ENCODE assay signal across 8 cellular contexts in the genomic region with DNA sequence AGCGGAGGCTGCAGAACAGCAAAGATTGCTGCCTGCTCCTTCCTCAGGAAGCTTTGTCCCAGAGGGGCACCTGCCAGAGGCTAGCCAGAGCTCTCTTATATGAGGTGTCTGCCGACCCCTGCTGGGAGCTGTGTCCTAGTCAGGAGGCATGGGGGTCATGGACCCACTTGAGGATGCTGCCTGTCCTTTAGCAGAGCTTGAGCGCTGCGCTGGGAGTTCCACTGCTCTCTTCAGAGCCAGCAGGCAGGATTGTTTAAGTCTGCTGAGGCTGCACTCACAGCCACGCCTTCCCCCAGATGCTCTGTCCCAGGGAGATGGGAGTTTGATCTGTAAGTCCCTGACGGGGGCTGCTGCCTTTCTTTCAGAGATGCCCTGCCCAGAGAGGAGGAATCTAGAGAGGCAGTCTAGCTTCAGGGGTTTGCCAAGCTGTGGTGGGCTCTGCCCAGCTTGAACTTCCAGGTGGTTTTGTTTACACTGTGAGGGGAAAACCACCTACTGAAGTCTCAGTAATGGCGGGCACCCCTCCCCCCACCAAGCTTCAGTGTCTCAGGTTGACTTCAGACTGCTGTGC. TPM values are rescaled to one million over a fixed set of nuclear protein-coding genes. Genes with fewer than 3 reads are reported as not detected.
DNase-seq lines count a peak whose midpoint lies in the region; ATAC-seq, FAIRE-seq and TF ChIP-seq lines count a peak whose summit lies in the region.

No MANE protein-coding gene starts in this region.

- no peak for TF ChIP-seq EP300 in H1 (IDR thresholded peaks at IDR 0.05; ENCODE audit: borderline replicate concordance in 1 of 2, low read depth in 2 of 2, low read length in 2 of 2)

- no peak overlapping the region for H2AFZ ChIP-seq in H1 (ENCODE audit: low read length)

- no peak overlapping the region for H2BK12ac ChIP-seq in H1 (ENCODE audit: low read depth, low read length)

- intact Hi-C loops in CD4-positive, alpha-beta memory T cell (cut with micrococcal nuclease), result loop anchor here (1.0 kb wide), 1 partner anchor 11 kb away; the partner anchor contains the start of gene DCK

- peak overlapping the region; percentile 71; the same call in 1 of the 2 replicates for H4K8ac ChIP-seq in H1 (ENCODE audit: extremely low read depth, insufficient read depth, low read length)

- H3K36me3 Mint-ChIP-seq in CD4-positive, alpha-beta memory T cell, result peaks cover 36 to 75% of the 10 kb centered on the region in 2 donors

- H3K14ac ChIP-seq in H1 (ENCODE audit: insufficient read length), result no peak overlapping the region

- H2BK15ac ChIP-seq in H1 (ENCODE audit: low read length), result 0 out of 2 replicates have a peak overlapping the region, but pooled peaks have one; percentile 3

- H3K79me2 ChIP-seq in H1 (ENCODE audit: control insufficient read depth in 1 of 2, insufficient read depth in 2 of 2, low read length in 2 of 2), result peaks cover 0 to 70% of the 10 kb centered on the region in 2 experiments; a peak in 3 of 4 replicates

- no peaks in the 10 kb centered on the region for H3K27me3 ChIP-seq in CD4-positive, alpha-beta memory T cell (ENCODE audit: insufficient read depth, low read length)
- no peaks in the 10 kb centered on the region for H3K27me3 ChIP-seq in H1 (replicated peaks in 1 of 4; ENCODE audit: control insufficient read depth in 3 of 4, extremely low read depth in 1 of 4, insufficient read depth in 3 of 4, low read length in 3 of 4)

- TF ChIP-seq POLR2A in H1 (IDR thresholded peaks at IDR 0.05; ENCODE audit: control extremely low read depth in 1 of 2, low read depth in 2 of 2, low read length in 2 of 2), result no peak

- FAIRE-seq in H1 (lab: Jason Lieb, UNC), result no peak

- H3K27ac ChIP-seq in CD4-positive, alpha-beta memory T cell (ENCODE audit: low read depth, low read length), result peak overlapping the region; percentile 50
- peak overlapping the region; percentile 70 for H3K27ac ChIP-seq in H1 (ENCODE audit: low read depth, low read length)

- peaks cover 0 to 3% of the 10 kb centered on the region in 2 experiments for H4K20me1 ChIP-seq in H1 (replicated peaks in 1 of 2; ENCODE audit: control insufficient read depth in 1 of 2, insufficient read depth in 2 of 2, low read length in 2 of 2)

- no peaks in the 10 kb centered on the region for H3K9me3 Mint-ChIP-seq in CD4-positive, alpha-beta memory T cell

- H3K36me3 ChIP-seq in CD4-positive, alpha-beta memory T cell (ENCODE audit: insufficient read depth, low read length), result no peaks in the 10 kb centered on the region
- peaks cover 0 to 2% (median 0%) of the 10 kb centered on the region in 4 experiments; a peak in 3 of 8 replicates for H3K36me3 ChIP-seq in H1 (ENCODE audit: control insufficient read depth in 2 of 4, insufficient read depth in 4 of 4, low read length in 3 of 4)

- H3K23me2 ChIP-seq in H1 (ENCODE audit: low read depth, low read length), result no peaks in the 10 kb centered on the region

- H3K9me3 ChIP-seq in CD4-positive, alpha-beta memory T cell (ENCODE audit: control insufficient read depth in 1 of 2, low read length in 2 of 2), result no peaks in the 10 kb centered on the region
- H3K9me3 ChIP-seq in H1 (ENCODE audit: insufficient read depth in 2 of 2, low read depth in 1 of 2, low read length in 1 of 2), result no peaks in the 10 kb centered on the region

- peak overlapping the region; percentile 20 to 60 for H3K4me2 ChIP-seq in H1 (ENCODE audit: insufficient read depth in 1 of 2, low read depth in 2 of 2, low read length in 2 of 2)

- peak overlapping the region in 1 of 4 experiments; percentile 22; a peak in 1 of 7 replicates for H3K9ac ChIP-seq in H1 (replicated peaks in 1 of 4; ENCODE audit: extremely low read depth in 1 of 4, low read depth in 3 of 4, low read length in 3 of 4)

- no peak overlapping the region for H2AK5ac ChIP-seq in H1 (ENCODE audit: low read depth, low read length)

- no peak overlapping the region for H2BK20ac ChIP-seq in H1 (ENCODE audit: low read length)

- H3K4me3 Mint-ChIP-seq in CD4-positive, alpha-beta memory T cell, result peak overlapping the region; percentile 3 to 77 (median 64)

- H3K4ac ChIP-seq in H1 (replicated peaks; ENCODE audit: insufficient read length, low read depth, low read length), result no peak overlapping the region

- no peak for TF ChIP-seq RAD21 in H1 (IDR thresholded peaks at IDR 0.05 in 1 of 2, conservative IDR thresholded peaks at IDR 0.05 in 1 of 2; ENCODE audit: low read depth in 2 of 2, low read length in 2 of 2)

- ATAC-seq in GM21447 (IDR thresholded peaks at IDR 0.05; ENCODE audit: unreplicated experiment), result peak; percentile 38

- H3K4me3 ChIP-seq in CD4-positive, alpha-beta memory T cell (ENCODE audit: low read length in 2 of 2), result no peak overlapping the region
- peak overlapping the region in 1 of 4 experiments; percentile 41; a peak in 1 of 8 replicates for H3K4me3 ChIP-seq in H1 (ENCODE audit: extremely low read depth in 1 of 4, insufficient read depth in 2 of 4, low read depth in 3 of 4, low read length in 4 of 4)

- peak overlapping the region; percentile 37 for H4K5ac ChIP-seq in H1 (ENCODE audit: insufficient read length, low read depth, low read length)

- WGBS in H1 (ENCODE audit: extremely low coverage in 1 of 2, insufficient coverage in 1 of 2, insufficient read length in 1 of 2, insufficient replicate concordance in 2 of 2, low coverage in 1 of 2, low lambda C conversion rate in 2 of 2, missing lambda C conversion rate in 1 of 2), 2 experiments, result 57% methylated on average over 7 of the region's 7 CpGs; no CpG with 5 or more reads in 1 of the 2 experiments

- no peaks in the 10 kb centered on the region; the same call in 1 of the 2 replicates for H3K79me1 ChIP-seq in H1 (ENCODE audit: low read depth, low read length)

- peak overlapping the region; percentile 80 to 94 (median 86) for H3K27ac Mint-ChIP-seq in CD4-positive, alpha-beta memory T cell

- H3K27me3 Mint-ChIP-seq in CD4-positive, alpha-beta memory T cell, result no peaks in the 10 kb centered on the region

- no peak overlapping the region for H4K91ac ChIP-seq in H1 (replicated peaks; ENCODE audit: insufficient read length, low read length)

- H3K23ac ChIP-seq in H1 (ENCODE audit: insufficient read length), result no peak overlapping the region

- H3K56ac ChIP-seq in H1 (replicated peaks; ENCODE audit: insufficient read length, low read depth, low read length), result no peak overlapping the region

- CTCF ChIA-PET in CD4-positive, alpha-beta memory T cell (lab: Charles Lee; ENCODE audit: partially characterized antibody), result interaction anchor here (0.7 to 4.0 kb wide), 5 partner anchors 9 to 182 kb away, joined by 3 to 16 read pairs (median 4); partner anchors contain the start of gene DCK
- CTCF ChIA-PET in H1 (lab: Charles Lee; ENCODE audit: partially characterized antibody), result interaction anchor here (0.6 to 1.9 kb wide), 4 partner anchors 11 to 190 kb away, joined by 3 to 9 read pairs (median 4); partner anchors contain the start of genes DCK and MOB1B

- H3K4me1 Mint-ChIP-seq in CD4-positive, alpha-beta memory T cell, result peaks cover 66 to 91% (median 79%) of the 10 kb centered on the region in 4 donors

- POLR2A ChIA-PET in CD4-positive, alpha-beta memory T cell (lab: Charles Lee; ENCODE audit: partially characterized antibody), result interaction anchor here (1.0 to 1.9 kb wide), 2 partner anchors 9 to 11 kb away, joined by 4 to 9 read pairs; partner anchors contain the start of gene DCK
- POLR2A ChIA-PET in H1 (lab: Charles Lee; ENCODE audit: partially characterized antibody), result interaction anchor here (1.0 to 4.9 kb wide), 2 partner anchors 11 to 24 kb away, joined by 3 to 22 read pairs; partner anchors contain the start of gene DCK

- TF ChIP-seq CTCF in H1 (IDR thresholded peaks at IDR 0.05; ENCODE audit: control extremely low read depth in 1 of 3, insufficient read depth in 1 of 3, low read depth in 1 of 3, low read length in 3 of 3), result no peak

- DNase-seq in CD4-positive, alpha-beta memory T cell, result peak; percentile 40 to 77 (median 53)
- DNase-seq in T-helper 2 cell (peak in 4 of 5 experiments; percentile 4 to 61 (median 40)), H1 (ENCODE audit: low read depth in 1 of 2, low spot score in 2 of 2) (peak in 1 of 2 experiments; percentile 62), kidney glomerular epithelial cell (lab: John Stamatoyannopoulos, UW) (no peak), MV-4-11 (lab: John Stamatoyannopoulos, UW) (no peak), ureter (ENCODE audit: low spot score) (no peak), DMS153 (lab: John Stamatoyannopoulos, UW) (no peak)

- H3K4me1 ChIP-seq in CD4-positive, alpha-beta memory T cell (ENCODE audit: insufficient read depth, low read length), result peaks cover 80% of the 10 kb centered on the region
- peaks cover 0 to 11% (median 7%) of the 10 kb centered on the region in 4 experiments; a peak in 6 of 7 replicates for H3K4me1 ChIP-seq in H1 (replicated peaks in 1 of 4; ENCODE audit: control insufficient read depth in 3 of 4, insufficient read depth in 4 of 4, low read length in 3 of 4)

- H2BK5ac ChIP-seq in H1 (ENCODE audit: low read depth, low read length), result no peak overlapping the region

- no peak overlapping the region for H2BK120ac ChIP-seq in H1 (replicated peaks; ENCODE audit: low read depth, low read length)

- no peak overlapping the region for H3K18ac ChIP-seq in H1 (ENCODE audit: extremely low read depth, low read length)

TF ChIP-seq in H1, 55 proteins besides CTCF, POLR2A, EP300 and RAD21 (continues in another document):
- no peak for TF ChIP-seq BACH1 (IDR thresholded peaks at IDR 0.05; ENCODE audit: low read length)
- no peak for TF ChIP-seq CHD1 (IDR thresholded peaks at IDR 0.05; ENCODE audit: low read depth, low read length)
- TF ChIP-seq HDAC6 (IDR thresholded peaks at IDR 0.05; ENCODE audit: low read depth, low read length), result no peak
- TF ChIP-seq EGR1 (IDR thresholded peaks at IDR 0.05; ENCODE audit: borderline replicate concordance, low read depth, low read length), result no peak
- TF ChIP-seq ASH2L (IDR thresholded peaks at IDR 0.05; ENCODE audit: low read length), result peak; percentile 35
- TF ChIP-seq YY1 (IDR thresholded peaks at IDR 0.05; ENCODE audit: low read depth, low read length), result peak; percentile 77
- no peak for TF ChIP-seq NANOG (IDR thresholded peaks at IDR 0.05; ENCODE audit: insufficient read depth, low read depth, low read length, poor library complexity, severe bottlenecking)
- 0 out of 2 replicates have a peak, but pooled peaks have one; percentile 20 for TF ChIP-seq SP1 (IDR thresholded peaks at IDR 0.05; ENCODE audit: low read depth, low read length)

RNA-seq across cellular contexts. Expression of gene DCK, which starts 10.9 kb away (rescaled TPM):
- total RNA-seq in CD4-positive, alpha-beta memory T cell, result 10 to 100 TPM; 54.7 to 56.9 TPM
- 100 to 1,000 TPM in 1 of 2 donors, 10 to 100 TPM in 1; 89.4 to 134 TPM for polyA plus RNA-seq in CD4-positive, alpha-beta memory T cell
- total RNA-seq in H1 (2021; fragmentation: NEBNext Ultra II Directional; extraction: Animal tissue kit (Norgen Biotek cat#: 25700)), result 15.7 and 18.1 TPM in 2 replicates
- 3.0 and 4.8 TPM in 2 replicates for polyA plus RNA-seq in H1 (2011; rRNA removed)
- 7.4 TPM for polyA plus RNA-seq in H1 (2011; cell fraction: cytosol; rRNA removed)
- polyA plus RNA-seq in H1 (2011; cell fraction: nucleus; rRNA removed), result 2.6 TPM
- 6.1 to 12.9 TPM (median 7.8 TPM) in 4 replicates for polyA plus RNA-seq in H1 (2012, experiment 1 of 2)
- 3.4 TPM for polyA plus RNA-seq in H1 (2012, experiment 2 of 2)
- 11.3 TPM for polyA plus RNA-seq in H1 (2013, experiment 1 of 2)
- 10.5 TPM for polyA plus RNA-seq in H1 (2013, experiment 2 of 2)
- 2.1 and 2.9 TPM in 2 replicates for polyA minus RNA-seq in H1 (2011; rRNA and poly(A)+ RNA removed)
- polyA minus RNA-seq in H1 (2011; cell fraction: cytosol; rRNA and poly(A)+ RNA removed), result 6.5 TPM
- 6.4 TPM for polyA minus RNA-seq in H1 (2011; cell fraction: nucleus; rRNA and poly(A)+ RNA removed)
- 10.3 TPM for total RNA-seq in ureter

Comparison
In these comparisons a context has a peak if more than half of its experiments do, and no peak if none do; other contexts are left out.
1. DNase-seq: peak in CD4-positive, alpha-beta memory T cell (5 of 5) and T-helper 2 cell (4 of 5); none in kidney glomerular epithelial cell (single experiment), MV-4-11 (single experiment), ureter (single experiment) and DMS153 (single experiment).